16 cellular contexts compared by ENCODE assay signal in genomic region chr4:183139972-183140570, GRCh38. TPM values are rescaled to one million over a fixed set of nuclear protein-coding genes. Genes with fewer than 3 reads are reported as not detected.
DNase-seq lines count a peak whose midpoint lies in the region; ATAC-seq and TF ChIP-seq lines count a peak whose summit lies in the region.
"Had no signal": no experiment of that assay in that cellular context is flagged by ENCODE, and none has a peak within 500 bp of the region (broad histone marks: within the 10 kb centered on the region; RNA-seq: fewer than 3 reads in every experiment).

No MANE protein-coding gene starts in this region.

- no peak overlapping the region for H2AFZ ChIP-seq in H9 (ENCODE audit: low read length)

- H3K36me3 ChIP-seq in SK-N-MC (ENCODE audit: insufficient read depth, low read length): no peaks in the 10 kb centered on the region

- no peak overlapping the region for H3K23ac ChIP-seq in H9 (ENCODE audit: insufficient read length, low read depth, low read length)

- no peak overlapping the region for H2BK15ac ChIP-seq in H9 (ENCODE audit: low read depth, low read length)

- H2BK5ac ChIP-seq in H9 (ENCODE audit: insufficient read length, low read length): no peak overlapping the region

- H3K79me1 ChIP-seq in H9 (ENCODE audit: insufficient read depth, low read depth, low read length, poor library complexity, severe bottlenecking): peaks cover 20% of the 10 kb centered on the region

- no peak overlapping the region for H2BK120ac ChIP-seq in H9 (ENCODE audit: low read depth, low read length, poor library complexity, severe bottlenecking)

- no peaks in the 10 kb centered on the region for H3K23me2 ChIP-seq in H9 (ENCODE audit: insufficient read length, low read depth, low read length, poor library complexity, severe bottlenecking)

- no peaks in the 10 kb centered on the region; a peak in 1 of 7 replicates for H3K36me3 Mint-ChIP-seq in H9 (ENCODE audit: insufficient read depth in 1 of 3, low read depth in 3 of 3)
- H3K36me3 Mint-ChIP-seq in glutamatergic neuron (ENCODE audit: unreplicated experiment): no peaks in the 10 kb centered on the region
- H3K36me3 Mint-ChIP-seq in activated T-helper 1 cell treated with anti-CD3 and anti-CD28 coated beads, Interleukin-12 subunit alpha, Interleukin-12 subunit beta, Interleukin-2, Interleukin-4 antibody, amounts not matched to agents 30 ng/mL and 10 ng/mL and 1 ng/mL, durations not matched to agents 14 hours and 24 hours and 36 hours (ENCODE audit: low read depth): no peaks in the 10 kb centered on the region
- H3K36me3 Mint-ChIP-seq in CD4-positive, alpha-beta T cell (ENCODE audit: low read depth): no peaks in the 10 kb centered on the region

- no peaks in the 10 kb centered on the region for H3K27me3 ChIP-seq in H9 (ENCODE audit: insufficient read depth, low read length)
- no peaks in the 10 kb centered on the region for H3K27me3 ChIP-seq in CD4-positive, alpha-beta T cell (ENCODE audit: control insufficient read depth, insufficient read depth, low read length)

- no peak for TF ChIP-seq CTCF in H9 (conservative IDR thresholded peaks at IDR 0.05)
- no peak for TF ChIP-seq CTCF in glutamatergic neuron (IDR thresholded peaks at IDR 0.05; ENCODE audit: partially characterized antibody, unreplicated experiment)
- no peak for TF ChIP-seq CTCF in CD4-positive, alpha-beta T cell (IDR thresholded peaks at IDR 0.05)

- H3K56ac ChIP-seq in H9 (ENCODE audit: insufficient read length, low read depth, low read length): no peak overlapping the region

- H3K27me3 Mint-ChIP-seq in H9 (ENCODE audit: low read depth) (no peaks in the 10 kb centered on the region), glutamatergic neuron (ENCODE audit: unreplicated experiment) (peaks cover 3% of the 10 kb centered on the region)
- no peaks in the 10 kb centered on the region for H3K27me3 Mint-ChIP-seq in activated T-helper 1 cell treated with anti-CD3 and anti-CD28 coated beads, Interleukin-12 subunit alpha, Interleukin-12 subunit beta, Interleukin-2, Interleukin-4 antibody, amounts not matched to agents 30 ng/mL and 10 ng/mL and 1 ng/mL, durations not matched to agents 14 hours and 24 hours and 36 hours (ENCODE audit: insufficient read depth)
- peaks cover 6% of the 10 kb centered on the region for H3K27me3 Mint-ChIP-seq in CD4-positive, alpha-beta T cell

- H3K9me3 Mint-ChIP-seq in H9: no peaks in the 10 kb centered on the region
- H3K9me3 Mint-ChIP-seq in glutamatergic neuron (ENCODE audit: unreplicated experiment): peaks cover 2% of the 10 kb centered on the region
- no peaks in the 10 kb centered on the region for H3K9me3 Mint-ChIP-seq in activated T-helper 1 cell treated with anti-CD3 and anti-CD28 coated beads, Interleukin-12 subunit alpha, Interleukin-12 subunit beta, Interleukin-2, Interleukin-4 antibody, amounts not matched to agents 30 ng/mL and 10 ng/mL and 1 ng/mL, durations not matched to agents 14 hours and 24 hours and 36 hours
- H3K9me3 Mint-ChIP-seq in CD4-positive, alpha-beta T cell: no peaks in the 10 kb centered on the region

- CTCF ChIA-PET in CD4-positive, alpha-beta T cell (lab: Charles Lee): no interaction called here

- H2AK5ac ChIP-seq in H9 (ENCODE audit: insufficient read length, low read length): no peak overlapping the region

- H3K4me1 Mint-ChIP-seq in H9 (peaks cover 37 to 41% of the 10 kb centered on the region in 2 experiments), glutamatergic neuron (ENCODE audit: low read depth, unreplicated experiment) (peaks cover 40% of the 10 kb centered on the region)
- H3K4me1 Mint-ChIP-seq in activated T-helper 1 cell treated with anti-CD3 and anti-CD28 coated beads, Interleukin-12 subunit alpha, Interleukin-12 subunit beta, Interleukin-2, Interleukin-4 antibody, amounts not matched to agents 30 ng/mL and 10 ng/mL and 1 ng/mL, durations not matched to agents 14 hours and 24 hours and 36 hours (ENCODE audit: low read depth): no peaks in the 10 kb centered on the region
- H3K4me1 Mint-ChIP-seq in CD4-positive, alpha-beta T cell (ENCODE audit: low read depth): peaks cover 4% of the 10 kb centered on the region

- no peak overlapping the region for H4K8ac ChIP-seq in H9 (replicated peaks; ENCODE audit: insufficient read length, low read depth, low read length)

- intact Hi-C loops in activated T-helper 1 cell treated with anti-CD3 and anti-CD28 coated beads, Interleukin-12 subunit alpha, Interleukin-12 subunit beta, Interleukin-2, Interleukin-4 antibody, amounts not matched to agents 30 ng/mL and 10 ng/mL and 1 ng/mL, durations not matched to agents 14 hours and 24 hours and 36 hours (cut with micrococcal nuclease): no loop called here
- intact Hi-C loops in CD4-positive, alpha-beta T cell (cut with DNase I, micrococcal nuclease): loop anchor here in 1 of 2 experiments (5.0 kb wide), 1 partner anchor 68 kb away; no protein-coding TSS in a partner anchor

- no peak overlapping the region for H3K14ac ChIP-seq in H9 (ENCODE audit: insufficient read depth, low read length)

- H3K79me2 ChIP-seq in H9 (ENCODE audit: insufficient read depth, low read length): peaks cover 53% of the 10 kb centered on the region

- H3K4me3 Mint-ChIP-seq in H9: no peak overlapping the region
- no peak overlapping the region for H3K4me3 Mint-ChIP-seq in glutamatergic neuron (ENCODE audit: unreplicated experiment)
- H3K4me3 Mint-ChIP-seq in activated T-helper 1 cell treated with anti-CD3 and anti-CD28 coated beads, Interleukin-12 subunit alpha, Interleukin-12 subunit beta, Interleukin-2, Interleukin-4 antibody, amounts not matched to agents 30 ng/mL and 10 ng/mL and 1 ng/mL, durations not matched to agents 14 hours and 24 hours and 36 hours: no peak overlapping the region
- H3K4me3 Mint-ChIP-seq in CD4-positive, alpha-beta T cell: no peak overlapping the region

- peak overlapping the region; percentile 30 to 58 (median 58); a peak in 3 of 7 replicates for H3K27ac Mint-ChIP-seq in H9
- H3K27ac Mint-ChIP-seq in glutamatergic neuron (ENCODE audit: unreplicated experiment): peak overlapping the region; percentile 39
- no peak overlapping the region for H3K27ac Mint-ChIP-seq in activated T-helper 1 cell treated with anti-CD3 and anti-CD28 coated beads, Interleukin-12 subunit alpha, Interleukin-12 subunit beta, Interleukin-2, Interleukin-4 antibody, amounts not matched to agents 30 ng/mL and 10 ng/mL and 1 ng/mL, durations not matched to agents 14 hours and 24 hours and 36 hours
- H3K27ac Mint-ChIP-seq in CD4-positive, alpha-beta T cell: no peak overlapping the region

- H3K4ac ChIP-seq in H9 (ENCODE audit: low read depth, low read length): no peak overlapping the region

- H4K5ac ChIP-seq in H9 (ENCODE audit: insufficient read length, low read depth, low read length): no peak overlapping the region

- no peak overlapping the region for H4K91ac ChIP-seq in H9 (ENCODE audit: insufficient read length, low read depth, low read length)

- no peak for ATAC-seq in CD4-positive, alpha-beta T cell (ENCODE audit: poor library complexity)
- ATAC-seq: GM12878 had no signal

- H2BK12ac ChIP-seq in H9 (ENCODE audit: insufficient read length, low read depth, low read length): no peak overlapping the region

- no peaks in the 10 kb centered on the region for H4K20me1 ChIP-seq in H9 (ENCODE audit: control insufficient read depth, insufficient read depth, insufficient read length)

- no peak overlapping the region for H3K18ac ChIP-seq in H9 (ENCODE audit: insufficient read length, low read depth, low read length)

- no peak overlapping the region for H2BK20ac ChIP-seq in H9 (ENCODE audit: low read depth, low read length, poor library complexity, severe bottlenecking)

- H3K27ac ChIP-seq in H9 (ENCODE audit: insufficient read length, low read depth, low read length) (no peak overlapping the region), SK-N-MC (peak overlapping the region; percentile 47; the same call in 1 of the 2 replicates)
- no peak overlapping the region for H3K27ac ChIP-seq in CD4-positive, alpha-beta T cell (ENCODE audit: low read depth, low read length)
- H3K27ac ChIP-seq: C4-2B had no signal

- no peak overlapping the region for H3T11ph ChIP-seq in H9 (ENCODE audit: low read length)

- no peak overlapping the region for H3K4me2 ChIP-seq in H9 (ENCODE audit: insufficient read depth, insufficient read length, low read length)

- POLR2A ChIA-PET in CD4-positive, alpha-beta T cell (lab: Charles Lee): no interaction called here

- H3K4me1 ChIP-seq in H9 (ENCODE audit: insufficient read depth, low read length): peaks cover 10% of the 10 kb centered on the region; the same call in 1 of the 2 replicates

- H3K9ac ChIP-seq in H9 (ENCODE audit: extremely low read depth, insufficient read length, low read length) (no peak overlapping the region), SK-N-MC (ENCODE audit: insufficient read length) (no peak overlapping the region)

- H3K4me3 ChIP-seq in SK-N-MC: no peak overlapping the region
- H3K4me3 ChIP-seq: GM12878 had no signal

- WGBS in H9 (ENCODE audit: extremely low coverage, insufficient read length, low lambda C conversion rate): no CpG with 5 or more reads among the region's 9 CpGs

- H3K9me3 ChIP-seq in H9 (ENCODE audit: control insufficient read depth, low read depth, low read length) (no peaks in the 10 kb centered on the region), SK-N-MC (ENCODE audit: low read depth, low read length) (no peaks in the 10 kb centered on the region)
- no peaks in the 10 kb centered on the region for H3K9me3 ChIP-seq in CD4-positive, alpha-beta T cell (ENCODE audit: control insufficient read depth, low read length)

- DNase-seq in H9: no peak
- DNase-seq in SK-N-MC (ENCODE audit: low read depth, low spot score): no peak
- no peak for DNase-seq in glutamatergic neuron
- no peak for DNase-seq in COR-L47 (lab: John Stamatoyannopoulos, UW)
- no peak for DNase-seq in ureter (ENCODE audit: low spot score)
- DNase-seq in activated T-helper 1 cell treated with anti-CD3 and anti-CD28 coated beads, Interleukin-12 subunit alpha, Interleukin-12 subunit beta, Interleukin-2, Interleukin-4 antibody, amounts not matched to agents 30 ng/mL and 10 ng/mL and 1 ng/mL, durations not matched to agents 14 hours and 24 hours and 36 hours (ENCODE audit: low spot score): no peak
- no peak for DNase-seq in CD4-positive, alpha-beta T cell
- DNase-seq: AML-193, Caco-2, NCI-H1417 treated with DMSO at 0.1 percent for 48 hours, NCI-H187 treated with DMSO at 0.1 percent for 48 hours, NCI-H345, NCI-H524 treated with DMSO at 0.1 percent for 48 hours, SW 1271 had no signal

RNA-seq across cellular contexts. Expression of gene WWC2, which starts 41.0 kb away (rescaled TPM):
- total RNA-seq in H9 (2021): 99.3 and 106 TPM in 2 replicates
- total RNA-seq in glutamatergic neuron (ENCODE audit: unreplicated experiment): 18.2 TPM
- 32.2 TPM for total RNA-seq in ureter
- 0.39 and 0.75 TPM in 2 replicates for total RNA-seq in activated T-helper 1 cell treated with anti-CD3 and anti-CD28 coated beads, Interleukin-12 subunit alpha, Interleukin-12 subunit beta, Interleukin-2, Interleukin-4 antibody, amounts not matched to agents 30 ng/mL and 10 ng/mL and 1 ng/mL, durations not matched to agents 14 hours and 24 hours and 36 hours
- 1 to 10 TPM; 4.1 to 4.9 TPM for total RNA-seq in CD4-positive, alpha-beta T cell

Comparison
In these comparisons a context has a peak if more than half of its experiments do, and no peak if none do; other contexts are left out.
1. H3K27ac Mint-ChIP-seq: peak in H9 (3 of 3) and glutamatergic neuron (single experiment); none in activated T-helper 1 cell treated with anti-CD3 and anti-CD28 coated beads, Interleukin-12 subunit alpha, Interleukin-12 subunit beta, Interleukin-2, Interleukin-4 antibody, amounts not matched to agents 30 ng/mL and 10 ng/mL and 1 ng/mL, durations not matched to agents 14 hours and 24 hours and 36 hours (single experiment) and CD4-positive, alpha-beta T cell (single experiment).